Comparison of ENCODE assay signal across 8 cellular contexts in the genomic region with DNA sequence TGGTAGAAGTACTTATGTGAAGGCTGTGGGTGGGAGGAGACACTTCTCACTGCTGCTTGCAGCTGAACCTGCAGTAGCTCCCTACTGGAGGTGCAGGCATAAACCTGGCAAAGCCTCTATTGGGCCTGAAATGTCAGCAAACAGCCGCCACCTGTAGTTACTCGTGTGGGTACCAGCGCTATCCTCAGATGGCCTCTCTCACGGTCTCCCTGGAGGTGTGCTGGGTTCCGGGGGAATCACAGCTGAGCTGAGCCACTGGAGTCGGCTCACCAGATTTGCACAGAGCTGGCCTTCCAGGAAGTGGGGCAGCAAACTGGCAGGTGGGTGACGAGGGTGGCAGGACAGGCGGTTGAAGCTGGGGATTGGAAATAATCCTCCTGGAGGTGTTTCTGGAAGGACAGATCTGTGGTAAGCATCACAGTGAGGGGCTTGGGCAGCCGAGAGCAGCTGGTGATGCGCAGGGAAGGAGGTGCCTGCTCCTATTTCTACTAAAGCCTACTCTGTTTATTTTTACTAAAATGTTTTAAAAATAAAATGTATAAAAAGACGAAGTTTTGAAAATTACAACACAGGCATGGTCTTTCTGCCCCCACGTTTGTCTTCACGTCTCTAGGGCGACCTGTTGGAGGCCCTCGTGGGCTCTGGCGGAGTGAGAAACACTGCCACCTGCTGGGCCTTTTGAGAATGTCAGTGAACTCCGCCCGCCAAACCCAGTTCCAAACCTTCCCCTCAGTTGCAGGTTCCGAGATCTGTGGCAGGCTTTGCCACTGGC.
DNase-seq lines count a peak whose midpoint lies in the region; ATAC-seq lines count a peak whose summit lies in the region.

No MANE protein-coding gene starts in this region.

- peak; percentile 52 for DNase-seq in DMS53 treated with DMSO at 0.1 percent for 48 hours (lab: John Stamatoyannopoulos, UW; ENCODE audit: unreplicated experiment)
- peak; percentile 51 for DNase-seq in NCI-H2227 treated with DMSO at 0.1 percent for 48 hours (lab: John Stamatoyannopoulos, UW)
- peak; percentile 57 for DNase-seq in central memory CD4-positive, alpha-beta T cell
- DNase-seq in kidney glomerular epithelial cell (lab: John Stamatoyannopoulos, UW): peak; percentile 56
- peak; percentile 76 for DNase-seq in stimulated activated CD4-positive, alpha-beta T cell treated with anti-CD3 and anti-CD28 coated beads, Interleukin-2, amount 100 ng/mL, for 24 hours
- no peak for DNase-seq in NCI-H1048 (lab: John Stamatoyannopoulos, UW)

- peak; percentile 72 for ATAC-seq in HG02610 (IDR thresholded peaks at IDR 0.05; ENCODE audit: unreplicated experiment)
- ATAC-seq in activated CD4-positive, CD25-positive, alpha-beta regulatory T cell treated with anti-CD3 and anti-CD28 coated beads, Interleukin-2, amount 50 U/mL, for 24 hours: peak; percentile 81 to 85
